Comparison of ENCODE assay signal across 8 cellular contexts in the genomic region with DNA sequence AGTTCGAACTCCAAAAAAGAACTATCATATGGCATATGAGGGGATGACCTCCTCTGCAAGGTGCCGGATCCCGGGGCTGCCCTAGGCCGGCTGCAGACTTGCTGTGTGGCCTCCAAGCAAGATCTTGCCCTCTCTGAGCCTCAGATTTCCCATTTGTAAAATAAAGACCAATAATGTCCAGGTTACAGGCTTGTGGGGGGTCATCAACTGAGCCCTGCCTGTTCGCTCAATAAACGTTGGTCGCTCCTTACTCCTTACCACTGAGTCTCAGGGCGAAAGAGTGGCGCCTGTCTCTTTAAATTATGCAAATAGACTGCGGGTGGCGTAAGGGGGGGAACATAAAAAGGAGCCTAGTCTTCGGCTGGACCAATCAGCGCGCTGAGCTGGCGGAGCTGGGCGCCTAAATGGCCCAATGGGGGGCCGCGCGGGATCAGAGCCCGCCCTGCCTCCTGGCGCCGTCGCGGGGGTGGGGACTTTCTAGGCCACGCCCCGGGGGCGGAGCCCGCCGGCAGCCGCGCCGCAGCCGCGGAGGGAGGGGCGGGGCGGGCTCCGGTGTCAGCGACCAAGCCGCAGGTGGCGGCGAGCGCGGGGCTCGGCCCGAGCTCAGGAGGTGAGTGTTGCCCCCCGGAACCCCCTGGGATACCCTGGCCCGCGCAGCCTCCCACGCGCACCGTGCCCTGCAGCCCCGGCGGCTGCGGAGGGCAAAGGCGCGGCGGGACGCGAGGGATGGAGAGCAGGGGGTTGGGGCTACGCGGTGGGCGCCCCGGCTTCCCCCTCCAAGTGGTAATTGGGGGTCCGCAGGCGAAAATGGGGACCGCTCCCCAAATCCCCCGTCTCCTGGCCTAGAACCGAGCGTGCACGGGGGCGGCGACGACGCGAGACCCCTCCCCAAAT. TPM values are rescaled to one million over a fixed set of nuclear protein-coding genes. Genes with fewer than 3 reads are reported as not detected.
DNase-seq lines count a peak whose midpoint lies in the region; ATAC-seq and TF ChIP-seq lines count a peak whose summit lies in the region.

No MANE protein-coding gene starts in this region.

- CTCF ChIA-PET in CD8-positive, alpha-beta T cell (lab: Charles Lee): interaction anchor here (2.2 kb wide), 1 partner anchor 27 kb away, joined by 8 read pairs; a partner anchor contains a TSS

- no peaks in the 10 kb centered on the region for H3K9me3 ChIP-seq in CD8-positive, alpha-beta T cell (ENCODE audit: low read length)
- H3K9me3 ChIP-seq in effector memory CD4-positive, alpha-beta T cell (ENCODE audit: control insufficient read depth, low read length): no peaks in the 10 kb centered on the region

- H3K4me1 Mint-ChIP-seq in CD8-positive, alpha-beta T cell (ENCODE audit: low read depth): peaks cover 46% of the 10 kb centered on the region

- H3K27me3 Mint-ChIP-seq in CD8-positive, alpha-beta T cell (ENCODE audit: low read depth): no peaks in the 10 kb centered on the region

- no peaks in the 10 kb centered on the region for H3K27me3 ChIP-seq in CD8-positive, alpha-beta T cell (ENCODE audit: insufficient read depth, low read length)
- no peaks in the 10 kb centered on the region for H3K27me3 ChIP-seq in effector memory CD4-positive, alpha-beta T cell (replicated peaks; ENCODE audit: control insufficient read depth, insufficient read depth, low read length, poor library complexity, severe bottlenecking)

- POLR2A ChIA-PET in CD8-positive, alpha-beta T cell (lab: Charles Lee): interaction anchor here (1.0 to 1.4 kb wide), 2 partner anchors 9 to 112 kb away, joined by 3 read pairs; a partner anchor contains a TSS

- peak overlapping the region; percentile 89 for H3K4me3 Mint-ChIP-seq in CD8-positive, alpha-beta T cell

- intact Hi-C loops in CD8-positive, alpha-beta T cell (cut with DNase I, micrococcal nuclease): loop anchor here (1.0 to 2.0 kb wide), 3 partner anchors 28 to 405 kb away; a partner anchor contains a TSS

- no peak overlapping the region for H3K27ac ChIP-seq in CD8-positive, alpha-beta T cell (ENCODE audit: low read depth, low read length)
- H3K27ac ChIP-seq in effector memory CD4-positive, alpha-beta T cell (ENCODE audit: insufficient read depth, low read length, poor library complexity, severe bottlenecking): peak overlapping the region; percentile 60

- H3K4me1 ChIP-seq in CD8-positive, alpha-beta T cell (ENCODE audit: insufficient read depth, low read length): peaks cover 50% of the 10 kb centered on the region
- H3K4me1 ChIP-seq in effector memory CD4-positive, alpha-beta T cell (ENCODE audit: control insufficient read depth, insufficient read depth, low read length, poor library complexity, severe bottlenecking): peaks cover 33% of the 10 kb centered on the region

- H3K9me3 Mint-ChIP-seq in CD8-positive, alpha-beta T cell: no peaks in the 10 kb centered on the region

- H3K36me3 ChIP-seq in CD8-positive, alpha-beta T cell (ENCODE audit: insufficient read depth, low read length): no peaks in the 10 kb centered on the region
- no peaks in the 10 kb centered on the region for H3K36me3 ChIP-seq in effector memory CD4-positive, alpha-beta T cell (ENCODE audit: control insufficient read depth, insufficient read depth, low read length)

- no peaks in the 10 kb centered on the region for H3K36me3 Mint-ChIP-seq in CD8-positive, alpha-beta T cell

- H3K4me3 ChIP-seq in CD8-positive, alpha-beta T cell (ENCODE audit: low read depth, low read length): peak overlapping the region; percentile 57
- peak overlapping the region; percentile 77 for H3K4me3 ChIP-seq in effector memory CD4-positive, alpha-beta T cell (ENCODE audit: insufficient read depth, low read depth, low read length, poor library complexity, severe bottlenecking)

- peak; percentile 87 for ATAC-seq in CD8-positive, alpha-beta T cell
- ATAC-seq in GM19468 (IDR thresholded peaks at IDR 0.05; ENCODE audit: extremely low read depth, unreplicated experiment): peak; percentile 60

- TF ChIP-seq CTCF in CD8-positive, alpha-beta T cell (IDR thresholded peaks at IDR 0.05): no peak

- peak overlapping the region; percentile 45 for H3K27ac Mint-ChIP-seq in CD8-positive, alpha-beta T cell

- peak; percentile 85 to 96 (median 93) for DNase-seq in CD8-positive, alpha-beta T cell
- peak; percentile 87 for DNase-seq in HT-29 (ENCODE audit: low spot score)
- DNase-seq in NK-92 (lab: John Stamatoyannopoulos, UW; ENCODE audit: unreplicated experiment): peak; percentile 73
- DNase-seq in activated CD8-positive, alpha-beta memory T cell treated with anti-CD3 and anti-CD28 coated beads for 24 hours: peak; percentile 95
- DNase-seq in effector memory CD4-positive, alpha-beta T cell: peak; percentile 89 to 92 (median 91)
- DNase-seq in medulla oblongata (ENCODE audit: extremely low spot score): peak; percentile 98
- DNase-seq in stimulated activated CD4-positive, alpha-beta T cell treated with anti-CD3 and anti-CD28 coated beads, TNF-alpha, amount 100 ng/mL, for 48 hours (ENCODE audit: low read depth in 3 of 3): peak; percentile 88 to 92 (median 91)

RNA-seq across cellular contexts. Expression of a gene that starts 3.8 kb away (rescaled TPM):
- 10 to 100 TPM; 36.7 to 38.4 TPM for total RNA-seq in CD8-positive, alpha-beta T cell
- total RNA-seq in HT-29 (2014; rRNA removed; shearing (Covaris generic)): 0.42 and 1.2 TPM in 2 replicates

RNA-seq across cellular contexts. Expression of a gene that starts 28.2 kb away (rescaled TPM):
- total RNA-seq in CD8-positive, alpha-beta T cell: 10 to 100 TPM; 28.1 to 29.7 TPM
- total RNA-seq in HT-29 (2014; rRNA removed; shearing (Covaris generic)): 21.8 and 21.9 TPM in 2 replicates

RNA-seq across cellular contexts. Expression of a gene that starts 47.5 kb away (rescaled TPM):
- total RNA-seq in CD8-positive, alpha-beta T cell: not detected
- 44.3 and 49.6 TPM in 2 replicates for total RNA-seq in HT-29 (2014; rRNA removed; shearing (Covaris generic))

RNA-seq across cellular contexts. Expression of a gene that starts 59.3 kb away (rescaled TPM):
- under 1 TPM; 0.03 to 0.06 TPM for total RNA-seq in CD8-positive, alpha-beta T cell
- 0.03 and 0.05 TPM in 2 replicates for total RNA-seq in HT-29 (2014; rRNA removed; shearing (Covaris generic))

Comparison
In these comparisons a context has a peak if more than half of its experiments do, and no peak if none do; other contexts are left out.
1. RNA of a gene that starts 3.8 kb away (total RNA-seq): 36.7 to 38.4 TPM in CD8-positive, alpha-beta T cell; 0.42 to 1.2 TPM in HT-29; every median in the first group is over 10 times any median in the second.
2. RNA of a gene that starts 47.5 kb away (total RNA-seq): 44.3 to 49.6 TPM in HT-29; not detected in CD8-positive, alpha-beta T cell; every median in the first group is over 10 times any median in the second.
3. Peak in every context shown above with its lines, with median percentiles within 50 percentile points of each other: DNase-seq.